Comparison of ENCODE assay signal across 17 cellular contexts in genomic region chr22:22462813-22463567, GRCh38. TPM values are rescaled to one million over a fixed set of nuclear protein-coding genes. Genes with fewer than 3 reads are reported as not detected.
A peak's percentile ranks its signal among the peaks of the same experiment; 100 is the strongest.
DNase-seq lines count a peak whose midpoint lies in the region; ATAC-seq and TF ChIP-seq lines count a peak whose summit lies in the region.
"Had no signal": no experiment of that assay in that cellular context is flagged by ENCODE, and none has a peak within 500 bp of the region (broad histone marks: within the 10 kb centered on the region; RNA-seq: fewer than 3 reads in every experiment).

No MANE protein-coding gene starts in this region.

- H3K36me3 ChIP-seq in Karpas-422 (ENCODE audit: insufficient read depth, low read length), result no peaks in the 10 kb centered on the region
- H3K36me3 ChIP-seq in brain microvascular endothelial cell (replicated peaks), result no peaks in the 10 kb centered on the region
- H3K36me3 ChIP-seq in sigmoid colon, result no peaks in the 10 kb centered on the region
- H3K36me3 ChIP-seq: SJCRH30 had no signal

- DNase-seq in SIG-M5 treated with dmso at 0.1 percent for 504 hours (lab: John Stamatoyannopoulos, UW; ENCODE audit: unreplicated experiment), result peak; percentile 1
- DNase-seq in SIG-M5 (lab: John Stamatoyannopoulos, UW), result no peak
- peak; percentile 67 for DNase-seq in Karpas-422
- DNase-seq in brain microvascular endothelial cell, result no peak
- no peak for DNase-seq in progenitor cell of endocrine pancreas (ENCODE audit: low spot score, unreplicated experiment)
- no peak for DNase-seq in sigmoid colon
- DNase-seq in AG08396 (ENCODE audit: low spot score), result no peak
- DNase-seq: activated CD4-positive, alpha-beta T cell treated with anti-CD3 and anti-CD28 coated beads for 4 hours; activated effector memory CD4-positive, alpha-beta T cell treated with Interleukin-2 at 50 U/mL for 16 hours; CD4-positive, CD25-positive, alpha-beta regulatory T cell; glutamatergic neuron; NCI-H2029 treated with DMSO at 0.1 percent for 48 hours; posterior cingulate gyrus; stimulated activated CD4-positive, alpha-beta T cell treated with anti-CD3 and anti-CD28 coated beads, Interleukin-4, amount 100 ng/mL, for 4 hours had no signal

- no peak overlapping the region for H3K4me2 ChIP-seq in Karpas-422 (ENCODE audit: low read depth, low read length, poor library complexity, severe bottlenecking)

- peaks cover 15% of the 10 kb centered on the region for H3K9me3 Mint-ChIP-seq in progenitor cell of endocrine pancreas (ENCODE audit: low read depth)

- in situ Hi-C loops in brain microvascular endothelial cell (cut with HindIII; ENCODE audit: low pct_ligation_motif_present, low sequenced_read_pairs), result no loop called here

- no peaks in the 10 kb centered on the region for H3K27me3 ChIP-seq in Karpas-422 (ENCODE audit: low read length)
- H3K27me3 ChIP-seq in brain microvascular endothelial cell (replicated peaks), result peaks cover 13% of the 10 kb centered on the region
- peaks cover 0 to 54% (median 19%) of the 10 kb centered on the region in 3 donors for H3K27me3 ChIP-seq in sigmoid colon
- H3K27me3 ChIP-seq: SJCRH30 had no signal

- peak; percentile 40 for TF ChIP-seq CTCF in brain microvascular endothelial cell (IDR thresholded peaks at IDR 0.05; ENCODE audit: low read depth, low read length, missing control alignments)
- peak; percentile 23 for TF ChIP-seq CTCF in progenitor cell of endocrine pancreas (IDR thresholded peaks at IDR 0.05; ENCODE audit: unreplicated experiment)
- TF ChIP-seq CTCF in sigmoid colon (IDR thresholded peaks at IDR 0.05), result no peak

- TF ChIP-seq POLR2A in sigmoid colon (IDR thresholded peaks at IDR 0.05), result no peak

- no peaks in the 10 kb centered on the region for H3K4me1 ChIP-seq in Karpas-422 (ENCODE audit: low read length)
- no peaks in the 10 kb centered on the region for H3K4me1 ChIP-seq in sigmoid colon

- no peak for ATAC-seq in HG03432 (IDR thresholded peaks at IDR 0.05; ENCODE audit: unreplicated experiment)

- H3K27ac Mint-ChIP-seq in progenitor cell of endocrine pancreas, result no peak overlapping the region
- H3K27ac Mint-ChIP-seq: CD4-positive, CD25-positive, alpha-beta regulatory T cell had no signal

- H4K20me1 ChIP-seq in Karpas-422 (ENCODE audit: insufficient read depth, low read depth, low read length), result no peaks in the 10 kb centered on the region

- intact Hi-C loops in sigmoid colon (cut with DNase I), result loop anchor here (5.0 kb wide), 1 partner anchor 494 kb away; no protein-coding TSS in a partner anchor

- H3K4me3 ChIP-seq in Karpas-422 (ENCODE audit: low read length) (no peak overlapping the region), brain microvascular endothelial cell (ENCODE audit: low read depth, low read length) (no peak overlapping the region), sigmoid colon (no peak overlapping the region)
- H3K4me3 ChIP-seq: SJCRH30 had no signal

- no peak overlapping the region for H3K4me3 Mint-ChIP-seq in progenitor cell of endocrine pancreas (ENCODE audit: low read depth)
- H3K4me3 Mint-ChIP-seq: CD4-positive, CD25-positive, alpha-beta regulatory T cell had no signal

- H3K36me3 Mint-ChIP-seq in progenitor cell of endocrine pancreas (ENCODE audit: insufficient read depth), result peaks cover 2% of the 10 kb centered on the region
- H3K36me3 Mint-ChIP-seq: CD4-positive, CD25-positive, alpha-beta regulatory T cell had no signal

- no peak overlapping the region for H2AFZ ChIP-seq in Karpas-422 (ENCODE audit: low read length)

- TF ChIP-seq EP300 in sigmoid colon (IDR thresholded peaks at IDR 0.05), result no peak

- H3K4me1 Mint-ChIP-seq in progenitor cell of endocrine pancreas (ENCODE audit: low read depth), result no peaks in the 10 kb centered on the region
- H3K4me1 Mint-ChIP-seq: CD4-positive, CD25-positive, alpha-beta regulatory T cell had no signal

- H3K9me2 ChIP-seq in Karpas-422 (replicated peaks; ENCODE audit: insufficient read depth, low read length), result no peaks in the 10 kb centered on the region

- H3K27me3 Mint-ChIP-seq in progenitor cell of endocrine pancreas, result peaks cover 65% of the 10 kb centered on the region

- H3K9me3 ChIP-seq in Karpas-422 (ENCODE audit: low read length) (peaks cover 22% of the 10 kb centered on the region), sigmoid colon (peaks cover 0 to 23% (median 19%) of the 10 kb centered on the region in 4 donors)

- no peak overlapping the region for H3K9ac ChIP-seq in Karpas-422 (ENCODE audit: low read length)

- no peaks in the 10 kb centered on the region for H3K79me2 ChIP-seq in Karpas-422 (ENCODE audit: low read length)

- 47 to 57% methylated on average over 6 of the region's 6 CpGs for WGBS in sigmoid colon, 2 donors

- no peak overlapping the region for H3K27ac ChIP-seq in Karpas-422 (ENCODE audit: low read length)
- no peak overlapping the region for H3K27ac ChIP-seq in brain microvascular endothelial cell
- H3K27ac ChIP-seq in sigmoid colon, result no peak overlapping the region
- H3K27ac ChIP-seq: SJCRH30 had no signal

RNA-seq across cellular contexts. Expression of gene ZNF280B, which starts 45.6 kb away (rescaled TPM):
- 2.5 and 10.3 TPM in 2 replicates for total RNA-seq in Karpas-422 (2014; rRNA removed; shearing (Covaris generic); ENCODE audit: low replicate concordance)
- total RNA-seq in progenitor cell of endocrine pancreas (7.0 and 7.3 TPM in 2 replicates), sigmoid colon (1 to 10 TPM in 1 of 4 donors, under 1 TPM in 3; 0.36 to 1.1 (median 0.45) TPM)
- under 1 TPM; under 0.01 to 0.44 (median 0.23) TPM for polyA plus RNA-seq in sigmoid colon

RNA-seq across cellular contexts. Expression of gene ZNF280A, which starts 57.1 kb away (rescaled TPM):
- not detected in 2 replicates for total RNA-seq in Karpas-422 (2014; rRNA removed; shearing (Covaris generic); ENCODE audit: low replicate concordance)
- total RNA-seq in progenitor cell of endocrine pancreas (not detected in 2 replicates), sigmoid colon (not detected)
- not detected for polyA plus RNA-seq in sigmoid colon
- total RNA-seq: CD4-positive, CD25-positive, alpha-beta regulatory T cell; liver had no signal
- polyA plus RNA-seq: CD4-positive, CD25-positive, alpha-beta regulatory T cell; liver had no signal

Comparison
In these comparisons a context has a peak if more than half of its experiments do, and no peak if none do; other contexts are left out.
1. DNase-seq: peak in SIG-M5 treated with dmso at 0.1 percent for 504 hours (single experiment) and Karpas-422 (single experiment); none in SIG-M5 (single experiment), brain microvascular endothelial cell (single experiment), progenitor cell of endocrine pancreas (single experiment), sigmoid colon (single experiment) and AG08396 (single experiment).
2. CTCF ChIP-seq: peak in brain microvascular endothelial cell (single experiment) and progenitor cell of endocrine pancreas (single experiment); none in sigmoid colon (0 of 4).